In genomic region chr2:128558895-128559532, GRCh38 we compare ENCODE assay signal across 12 cellular contexts.
"Had no signal": no experiment of that assay in that cellular context is flagged by ENCODE, and none has a peak within 500 bp of the region (broad histone marks: within the 10 kb centered on the region; RNA-seq: fewer than 3 reads in every experiment).

No MANE protein-coding gene starts in this region.

- H3K4me1 Mint-ChIP-seq: endodermal cell had no signal

- ATAC-seq: heart left ventricle; left lung; natural killer cell treated with Interleukin-12 subunit alpha and Interleukin-12 subunit beta and Interleukin-15 and Interleukin-18, amount 100 ng/mL, for 72 hours; psoas muscle had no signal

- H3K36me3 Mint-ChIP-seq: mesothelial cell of epicardium; natural killer cell treated with Interleukin-12 subunit alpha and Interleukin-12 subunit beta and Interleukin-15 and Interleukin-18, amount 100 ng/mL, for 72 hours had no signal

- H3K4me3 Mint-ChIP-seq: endodermal cell; mesothelial cell of epicardium; natural killer cell treated with Interleukin-12 subunit alpha and Interleukin-12 subunit beta and Interleukin-15 and Interleukin-18, amount 100 ng/mL, for 72 hours had no signal

- H3K9me3 Mint-ChIP-seq: endodermal cell; natural killer cell treated with Interleukin-12 subunit alpha and Interleukin-12 subunit beta and Interleukin-15 and Interleukin-18, amount 100 ng/mL, for 72 hours had no signal

- H3K27ac Mint-ChIP-seq: endodermal cell; mesothelial cell of epicardium; natural killer cell treated with Interleukin-12 subunit alpha and Interleukin-12 subunit beta and Interleukin-15 and Interleukin-18, amount 100 ng/mL, for 72 hours had no signal

- DNase-seq: effector CD4-positive, alpha-beta T cell; endodermal cell; erythroblast; hippocampal formation; left lung; psoas muscle; small intestine; stimulated activated CD4-positive, alpha-beta T cell treated with anti-CD3 and anti-CD28 coated beads, Interleukin-12 subunit alpha, Interleukin-12 subunit beta, amount 100 ng/mL, for 4 hours; stimulated activated naive CD4-positive, alpha-beta T cell treated with Interleukin-2 at 50 U/mL for 16 hours had no signal
